In the genomic region with DNA sequence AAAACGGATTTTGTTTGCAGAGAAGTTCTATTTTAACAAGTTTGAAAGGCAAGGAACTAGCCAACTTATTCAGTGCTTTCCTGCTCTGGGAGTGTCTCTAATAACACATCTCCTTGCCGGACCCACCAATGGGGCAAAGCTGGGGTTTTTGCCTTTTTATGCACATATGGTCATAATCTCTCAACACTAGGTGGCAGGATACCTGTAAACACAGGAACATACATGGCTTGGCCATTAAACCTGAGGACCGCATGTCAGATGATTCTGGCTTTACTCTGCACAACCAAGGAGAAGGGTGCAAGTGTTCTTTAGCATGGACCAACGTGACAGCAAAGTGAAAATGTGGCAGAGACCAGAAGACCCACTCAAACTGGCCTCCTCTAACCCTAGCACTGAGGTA, we compare ENCODE assay signal across 9 cellular contexts. TPM values are rescaled to one million over a fixed set of nuclear protein-coding genes. Genes with fewer than 3 reads are reported as not detected.
DNase-seq lines count a peak whose midpoint lies in the region; ATAC-seq and TF ChIP-seq lines count a peak whose summit lies in the region.
"Had no signal": no experiment of that assay in that cellular context is flagged by ENCODE, and none has a peak within 500 bp of the region (broad histone marks: within the 10 kb centered on the region; RNA-seq: fewer than 3 reads in every experiment).

No MANE protein-coding gene starts in this region.

- no peaks in the 10 kb centered on the region for H3K27me3 Mint-ChIP-seq in T-helper 17 cell

- 59 to 61% methylated on average over 4 of the region's 4 CpGs for WGBS in GM23248 (ENCODE audit: low coverage in 1 of 2, low lambda C conversion rate in 2 of 2, missing lambda C conversion rate in 2 of 2), 2 experiments
- WGBS in neuronal stem cell (ENCODE audit: extremely low coverage in 2 of 2, insufficient read length in 2 of 2, insufficient replicate concordance in 1 of 2), 2 donors, result no CpG with 5 or more reads among the region's 4 CpGs

- H3K4me3 ChIP-seq in GM23248 (no peak overlapping the region), fibroblast of mammary gland (ENCODE audit: control insufficient read depth, low read depth, low read length) (no peak overlapping the region), neuronal stem cell (ENCODE audit: low read length in 2 of 2) (no peak overlapping the region)

- H3K4ac ChIP-seq in neuronal stem cell (ENCODE audit: low read length), result no peak overlapping the region

- no peaks in the 10 kb centered on the region for H3K36me3 Mint-ChIP-seq in T-helper 17 cell (ENCODE audit: low read depth)

- H3K9ac ChIP-seq in GM23248 (no peak overlapping the region), neuronal stem cell (ENCODE audit: low read depth, low read length, poor library complexity) (no peak overlapping the region)

- H4K8ac ChIP-seq in neuronal stem cell (ENCODE audit: low read depth, low read length), result no peak overlapping the region

- no peaks in the 10 kb centered on the region for H3K27me3 ChIP-seq in GM23248 (replicated peaks; ENCODE audit: insufficient read depth)
- H3K27me3 ChIP-seq in neuronal stem cell (ENCODE audit: control insufficient read depth in 3 of 3, insufficient read depth in 3 of 3, low read depth in 1 of 3, low read length in 3 of 3), result no peaks in the 10 kb centered on the region

- ATAC-seq in T-helper 17 cell, result no peak

- H3K23ac ChIP-seq in neuronal stem cell (ENCODE audit: low read depth, low read length, poor library complexity), result no peak overlapping the region

- H3K27ac Mint-ChIP-seq in T-helper 17 cell, result no peak overlapping the region

- H3K27ac ChIP-seq in C4-2B, result no peak overlapping the region
- H3K27ac ChIP-seq in GM23248, result no peak overlapping the region
- no peak overlapping the region for H3K27ac ChIP-seq in neuronal stem cell (replicated peaks; ENCODE audit: low read length)
- H3K27ac ChIP-seq: epithelial cell of prostate had no signal

- H3K4me1 ChIP-seq in GM23248 (ENCODE audit: insufficient read depth), result peaks cover 8% of the 10 kb centered on the region
- H3K4me1 ChIP-seq in neuronal stem cell (ENCODE audit: control insufficient read depth in 2 of 2, insufficient read depth in 1 of 2, low read depth in 1 of 2, low read length in 2 of 2), result peaks cover 2 to 8% of the 10 kb centered on the region in 2 donors

- no peak overlapping the region for H3K4me3 Mint-ChIP-seq in T-helper 17 cell

- H3K9me3 ChIP-seq in GM23248 (ENCODE audit: low read depth) (no peaks in the 10 kb centered on the region), T-helper 17 cell (ENCODE audit: control insufficient read depth, low read length, poor library complexity, severe bottlenecking) (no peaks in the 10 kb centered on the region), neuronal stem cell (replicated peaks in 1 of 2; ENCODE audit: control insufficient read depth in 2 of 2, insufficient read depth in 1 of 2, low read depth in 1 of 2, low read length in 2 of 2) (no peaks in the 10 kb centered on the region)

- H3F3A ChIP-seq in GM23248 (ENCODE audit: insufficient read depth), result no peaks in the 10 kb centered on the region

- H3K14ac ChIP-seq in neuronal stem cell (ENCODE audit: low read length), result no peak overlapping the region

- H4K20me1 ChIP-seq in GM23248 (ENCODE audit: insufficient read depth), result no peaks in the 10 kb centered on the region

- in situ Hi-C loops in GM23248 (cut with MboI), result no loop called here

- H3K9me2 ChIP-seq in GM23248 (ENCODE audit: insufficient read depth), result no peaks in the 10 kb centered on the region

- H3K36me3 ChIP-seq in GM23248 (ENCODE audit: low read depth) (peaks cover 5% of the 10 kb centered on the region; the same call in 1 of the 2 replicates), neuronal stem cell (replicated peaks in 1 of 2; ENCODE audit: control insufficient read depth in 2 of 2, insufficient read depth in 2 of 2, low read length in 2 of 2) (peaks cover 63 to 83% of the 10 kb centered on the region in 2 donors)

- no peak overlapping the region for H2AK5ac ChIP-seq in neuronal stem cell (ENCODE audit: low read depth, low read length)

- H3K79me1 ChIP-seq in neuronal stem cell (ENCODE audit: low read depth, low read length), result peaks cover 10% of the 10 kb centered on the region

- H2BK15ac ChIP-seq in neuronal stem cell (ENCODE audit: low read length), result no peak overlapping the region

- H3K79me2 ChIP-seq in GM23248 (ENCODE audit: insufficient read depth), result peaks cover 12% of the 10 kb centered on the region

- TF ChIP-seq CTCF in C4-2B (conservative IDR thresholded peaks at IDR 0.05) (peak; percentile 74), fibroblast of mammary gland (conservative IDR thresholded peaks at IDR 0.05; ENCODE audit: control insufficient read depth, insufficient read depth, low read depth, low read length) (peak; percentile 42)

- H3K4me1 Mint-ChIP-seq in T-helper 17 cell, result peaks cover 20% of the 10 kb centered on the region

- no peak overlapping the region for H4K91ac ChIP-seq in neuronal stem cell (ENCODE audit: low read depth, low read length, poor library complexity)

- H3K4me2 ChIP-seq in GM23248 (ENCODE audit: unreplicated experiment), result no peak overlapping the region
- no peak overlapping the region for H3K4me2 ChIP-seq in neuronal stem cell (ENCODE audit: insufficient read depth, low read length, poor library complexity, severe bottlenecking)

- H2BK12ac ChIP-seq in neuronal stem cell (ENCODE audit: low read length), result no peak overlapping the region

- H3K18ac ChIP-seq in neuronal stem cell (ENCODE audit: low read length), result no peak overlapping the region

- H2AFZ ChIP-seq in GM23248 (no peak overlapping the region), neuronal stem cell (ENCODE audit: low read length) (no peak overlapping the region)

- H2BK5ac ChIP-seq in neuronal stem cell (ENCODE audit: low read length), result no peak overlapping the region

- peak; percentile 57 for DNase-seq in GM23248
- DNase-seq in OCI-M1 (lab: John Stamatoyannopoulos, UW), result peak; percentile 62
- peak; percentile 55 for DNase-seq in fibroblast of mammary gland (ENCODE audit: low read depth)
- DNase-seq in T-helper 17 cell, result no peak
- no peak for DNase-seq in neuronal stem cell (ENCODE audit: low spot score)
- DNase-seq in activated gamma-delta T cell treated with Interleukin-2 at 50 U/mL for 16 hours, result no peak
- no peak for DNase-seq in NK-92 (lab: John Stamatoyannopoulos, UW; ENCODE audit: unreplicated experiment)

- no peak overlapping the region for H2BK120ac ChIP-seq in neuronal stem cell (ENCODE audit: low read depth, low read length)

RNA-seq across cellular contexts. Expression of a gene that starts 4.9 kb away (rescaled TPM):
- total RNA-seq in GM23248 (2014; rRNA removed; shearing (Covaris generic)), result 77.9 and 81.0 TPM in 2 replicates
- polyA plus RNA-seq in GM23248 (2016; fragmentation: Nextera tagmentation; extraction: Ambion mirVana), result 70.3 and 76.8 TPM in 2 replicates
- 10 to 100 TPM; 13.0 to 13.1 TPM for total RNA-seq in T-helper 17 cell
- polyA plus RNA-seq in neuronal stem cell (2013, experiment 1 of 2), result 72.8 TPM
- polyA plus RNA-seq in neuronal stem cell (2013, experiment 2 of 2), result 72.0 TPM

RNA-seq across cellular contexts. Expression of a gene that starts 22.4 kb away (rescaled TPM):
- not detected in 2 replicates for total RNA-seq in GM23248 (2014; rRNA removed; shearing (Covaris generic))
- polyA plus RNA-seq in GM23248 (2016; fragmentation: Nextera tagmentation; extraction: Ambion mirVana), result not detected in 2 replicates
- total RNA-seq in T-helper 17 cell, result under 1 TPM in 1 of 2 donors, not detected in 1; 0.27 TPM
- polyA plus RNA-seq in neuronal stem cell (2013, experiment 1 of 2), result 0.04 TPM
- polyA plus RNA-seq in neuronal stem cell (2013, experiment 2 of 2), result 0.03 TPM

RNA-seq across cellular contexts. Expression of a gene that starts 37.2 kb away (rescaled TPM):
- total RNA-seq in GM23248 (2014; rRNA removed; shearing (Covaris generic)), result not detected in 2 replicates
- not detected in 2 replicates for polyA plus RNA-seq in GM23248 (2016; fragmentation: Nextera tagmentation; extraction: Ambion mirVana)
- not detected for total RNA-seq in T-helper 17 cell
- polyA plus RNA-seq in neuronal stem cell (2013, experiment 1 of 2), result 0.17 TPM
- polyA plus RNA-seq in neuronal stem cell (2013, experiment 2 of 2), result 0.21 TPM

RNA-seq across cellular contexts. Expression of a gene that starts 41.2 kb away (rescaled TPM):
- total RNA-seq in GM23248 (2014; rRNA removed; shearing (Covaris generic)), result not detected in 2 replicates
- not detected in 2 replicates for polyA plus RNA-seq in GM23248 (2016; fragmentation: Nextera tagmentation; extraction: Ambion mirVana)
- not detected for total RNA-seq in T-helper 17 cell
- polyA plus RNA-seq in neuronal stem cell (2013, experiment 1 of 2), result 0.15 TPM
- polyA plus RNA-seq in neuronal stem cell (2013, experiment 2 of 2), result 0.12 TPM

Comparison
In these comparisons a context has a peak if more than half of its experiments do, and no peak if none do; other contexts are left out.
1. DNase-seq: peak in GM23248 (single experiment), OCI-M1 (single experiment) and fibroblast of mammary gland (single experiment); none in T-helper 17 cell (0 of 3), neuronal stem cell (single experiment), activated gamma-delta T cell treated with Interleukin-2 at 50 U/mL for 16 hours (single experiment) and NK-92 (single experiment).